In the genomic region with DNA sequence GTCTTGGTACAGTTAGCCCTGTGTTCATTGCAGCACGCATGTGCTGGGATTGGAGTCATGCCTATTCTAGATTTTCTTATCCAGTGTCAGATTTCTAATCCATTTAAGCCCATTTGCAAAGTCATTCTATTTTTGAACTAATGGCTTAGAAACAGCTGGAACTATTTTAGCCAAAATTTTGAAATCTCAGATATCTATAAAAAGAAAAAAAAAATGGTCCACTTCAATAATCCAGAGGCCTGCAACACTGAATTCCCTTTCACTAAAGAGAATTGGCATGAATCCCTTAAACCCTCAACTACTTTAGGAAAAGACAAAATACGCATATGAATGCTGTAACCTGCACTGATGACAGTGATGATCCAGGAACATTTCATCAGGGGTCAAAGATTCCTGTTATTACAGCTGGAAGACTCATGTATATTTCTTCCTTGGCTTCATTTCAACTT, we compare ENCODE assay signal across 1 cellular context.
TF ChIP-seq lines count a peak whose summit lies in the region.

No MANE protein-coding gene starts in this region.

TF ChIP-seq in endothelial cell of umbilical vein, 7 proteins besides CTCF, POLR2A, EP300 and RAD21 (continued from another document):
- TF ChIP-seq, protein P1, sequence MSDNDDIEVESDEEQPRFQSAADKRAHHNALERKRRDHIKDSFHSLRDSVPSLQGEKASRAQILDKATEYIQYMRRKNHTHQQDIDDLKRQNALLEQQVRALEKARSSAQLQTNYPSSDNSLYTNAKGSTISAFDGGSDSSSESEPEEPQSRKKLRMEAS (IDR thresholded peaks at IDR 0.05; ENCODE audit: insufficient read depth, insufficient read length) = no peak
- no peak for TF ChIP-seq GATA2 (IDR thresholded peaks at IDR 0.05; ENCODE audit: insufficient read depth, insufficient read length, low read depth, low read length)
- no peak for TF ChIP-seq MYC (IDR thresholded peaks at IDR 0.05; ENCODE audit: low read depth, low read length)
- TF ChIP-seq FOS (IDR thresholded peaks at IDR 0.05; ENCODE audit: borderline replicate concordance, insufficient read depth, low read length) = no peak
- TF ChIP-seq JUN (IDR thresholded peaks at IDR 0.05; ENCODE audit: borderline replicate concordance, insufficient read depth, insufficient read length, low read depth) = no peak
TF ChIP-seq in endothelial cell of umbilical vein: peak in this region for 0.
